18 cellular contexts compared by ENCODE assay signal in the genomic region with DNA sequence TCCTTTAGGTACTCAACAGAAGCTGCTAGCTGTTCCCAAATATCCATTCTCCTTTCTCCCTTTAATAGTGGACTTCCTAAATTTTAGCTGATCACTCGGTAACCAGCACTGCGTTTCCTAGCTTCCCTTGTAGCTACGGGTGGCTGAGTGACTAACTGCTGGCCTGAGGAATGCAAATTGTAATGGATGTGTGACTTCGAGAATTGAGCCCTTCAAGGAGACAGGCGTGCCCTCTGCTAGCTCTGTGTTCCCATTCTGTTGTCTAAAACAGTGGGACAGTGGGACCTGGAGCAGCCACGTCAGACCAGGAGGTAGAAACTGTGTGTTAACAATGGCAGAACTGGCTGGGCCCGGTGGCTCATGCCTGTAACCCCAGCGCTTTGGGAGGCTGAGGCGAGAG. TPM values are rescaled to one million over a fixed set of nuclear protein-coding genes. Genes with fewer than 3 reads are reported as not detected.
DNase-seq lines count a peak whose midpoint lies in the region; ATAC-seq and TF ChIP-seq lines count a peak whose summit lies in the region.
"Had no signal": no experiment of that assay in that cellular context is flagged by ENCODE, and none has a peak within 500 bp of the region (broad histone marks: within the 10 kb centered on the region; RNA-seq: fewer than 3 reads in every experiment).

No MANE protein-coding gene starts in this region.

- 0 out of 2 replicates have a peak overlapping the region, but pooled peaks have one; percentile 9 for H2AFZ ChIP-seq in OCI-LY7 (ENCODE audit: low read length)
- peak overlapping the region; percentile 63 for H2AFZ ChIP-seq in neural progenitor cell (replicated peaks)

- H3K9me3 Mint-ChIP-seq in central memory CD8-positive, alpha-beta T cell = peaks cover 5% of the 10 kb centered on the region
- H3K9me3 Mint-ChIP-seq in neural progenitor cell = no peaks in the 10 kb centered on the region
- H3K9me3 Mint-ChIP-seq: CD8-positive, alpha-beta memory T cell had no signal

- no peak overlapping the region for H3K9ac ChIP-seq in neural progenitor cell
- H3K9ac ChIP-seq: BLaER1 had no signal

- H3K4me3 ChIP-seq in OCI-LY7 (ENCODE audit: low read depth, low read length, poor library complexity, severe bottlenecking) = no peak overlapping the region
- H3K4me3 ChIP-seq in neural progenitor cell = no peak overlapping the region
- H3K4me3 ChIP-seq: A549, BLaER1, K562 had no signal

- H3K36me3 ChIP-seq in OCI-LY7 (ENCODE audit: insufficient read depth, low read length) (no peaks in the 10 kb centered on the region), neural progenitor cell (no peaks in the 10 kb centered on the region)
- H3K36me3 ChIP-seq: BLaER1 had no signal

- H3K9me3 ChIP-seq in OCI-LY7 (ENCODE audit: low read length) (no peaks in the 10 kb centered on the region), neural progenitor cell (ENCODE audit: low read depth) (no peaks in the 10 kb centered on the region)
- H3K9me3 ChIP-seq: A549, BLaER1, Caco-2 had no signal

- intact Hi-C loops in OCI-LY7 (cut with micrococcal nuclease; ENCODE audit: unreplicated experiment) = loop anchor here (2.0 kb wide), 1 partner anchor 71 kb away; no protein-coding TSS in a partner anchor

- no peak for ATAC-seq in central memory CD8-positive, alpha-beta T cell (replicated peaks; ENCODE audit: extremely low read depth, poor library complexity, severe bottlenecking)
- no peak for ATAC-seq in GM19351 (IDR thresholded peaks at IDR 0.05; ENCODE audit: unreplicated experiment)
- ATAC-seq: A549, HCT116, K562 had no signal

- H3K27me3 Mint-ChIP-seq in central memory CD8-positive, alpha-beta T cell = no peaks in the 10 kb centered on the region
- peaks cover 4% of the 10 kb centered on the region for H3K27me3 Mint-ChIP-seq in neural progenitor cell (ENCODE audit: insufficient read depth, low read depth)
- H3K27me3 Mint-ChIP-seq: CD8-positive, alpha-beta memory T cell had no signal

- H3K9me2 ChIP-seq in OCI-LY7 (ENCODE audit: insufficient read depth, low read length) = no peaks in the 10 kb centered on the region

- no peak overlapping the region for H3K4me3 Mint-ChIP-seq in central memory CD8-positive, alpha-beta T cell
- no peak overlapping the region for H3K4me3 Mint-ChIP-seq in neural progenitor cell
- H3K4me3 Mint-ChIP-seq: CD8-positive, alpha-beta memory T cell had no signal

- no peak overlapping the region for H3K27ac ChIP-seq in OCI-LY7 (ENCODE audit: low read depth, low read length, poor library complexity, severe bottlenecking)
- H3K27ac ChIP-seq in neural progenitor cell = no peak overlapping the region
- H3K27ac ChIP-seq: A549, BLaER1, HL-60 had no signal

- no peaks in the 10 kb centered on the region for H3K27me3 ChIP-seq in neural progenitor cell
- H3K27me3 ChIP-seq: BLaER1 had no signal

- no peaks in the 10 kb centered on the region for H4K20me1 ChIP-seq in OCI-LY7 (ENCODE audit: insufficient read depth, low read length)
- no peaks in the 10 kb centered on the region for H4K20me1 ChIP-seq in neural progenitor cell (ENCODE audit: low read depth)
- H4K20me1 ChIP-seq: BLaER1 had no signal

- H3K4me1 Mint-ChIP-seq in central memory CD8-positive, alpha-beta T cell = peaks cover 21% of the 10 kb centered on the region
- peaks cover 16% of the 10 kb centered on the region for H3K4me1 Mint-ChIP-seq in neural progenitor cell

- peaks cover 15% of the 10 kb centered on the region for H3K36me3 Mint-ChIP-seq in central memory CD8-positive, alpha-beta T cell (ENCODE audit: insufficient read depth)
- no peaks in the 10 kb centered on the region for H3K36me3 Mint-ChIP-seq in neural progenitor cell

- H3K79me2 ChIP-seq in OCI-LY7 (ENCODE audit: insufficient read depth, low read depth, low read length) (no peaks in the 10 kb centered on the region), neural progenitor cell (ENCODE audit: low read depth) (no peaks in the 10 kb centered on the region)

- POLR2A ChIA-PET in OCI-LY7 (lab: Charles Lee) = interaction anchor here (1.0 kb wide), 1 partner anchor 14 kb away, joined by 4 read pairs; no protein-coding TSS in a partner anchor

- H3K4me1 ChIP-seq in OCI-LY7 (ENCODE audit: insufficient read depth, low read length, poor library complexity, severe bottlenecking) (no peaks in the 10 kb centered on the region), neural progenitor cell (peaks cover 5% of the 10 kb centered on the region)
- H3K4me1 ChIP-seq: A549, BLaER1, Caco-2 had no signal

- peak overlapping the region; percentile 29 for H3K27ac Mint-ChIP-seq in central memory CD8-positive, alpha-beta T cell (ENCODE audit: low read depth)
- no peak overlapping the region for H3K27ac Mint-ChIP-seq in neural progenitor cell

- DNase-seq in OCI-LY7 (ENCODE audit: low spot score) (no peak), iPS-NIHi7 (ENCODE audit: extremely low spot score) (peak; percentile 28), neural progenitor cell (ENCODE audit: low spot score) (peak; percentile 9), NCI-H2029 (lab: John Stamatoyannopoulos, UW) (no peak), DMS79 treated with DMSO at 0.1 percent for 48 hours (lab: John Stamatoyannopoulos, UW) (no peak), DMS 273 (lab: John Stamatoyannopoulos, UW; ENCODE audit: unreplicated experiment) (no peak)
- no peak for DNase-seq in central memory CD8-positive, alpha-beta T cell (ENCODE audit: low spot score in 2 of 2)
- DNase-seq: Caco-2; CD8-positive, alpha-beta memory T cell; DMS53 had no signal

- CTCF ChIA-PET in OCI-LY7 (lab: Charles Lee; ENCODE audit: unreplicated experiment) = no interaction called here

- no peaks in the 10 kb centered on the region for H3F3A ChIP-seq in neural progenitor cell (ENCODE audit: low read depth)

- no TSS peak for BruUV-seq in OCI-LY7 (replicated peaks; lab: Mats Ljungman, UMichigan)

- TF ChIP-seq CTCF in OCI-LY7 (conservative IDR thresholded peaks at IDR 0.05; ENCODE audit: low read length) (no peak), neural progenitor cell (IDR thresholded peaks at IDR 0.05) (no peak)

- H3K4me2 ChIP-seq in OCI-LY7 (ENCODE audit: low read length) = no peak overlapping the region
- H3K4me2 ChIP-seq in neural progenitor cell = no peak overlapping the region
- H3K4me2 ChIP-seq: A549, BLaER1 had no signal

RNA-seq across cellular contexts. Expression of gene SCML4, which starts 56.5 kb away (rescaled TPM):
- total RNA-seq in OCI-LY7 (2014; rRNA removed; shearing (Covaris generic)) = 0.77 and 1.5 TPM in 2 replicates
- total RNA-seq in OCI-LY7 (2022) (1.7 and 3.0 TPM in 2 replicates), neural progenitor cell (ENCODE audit: low replicate concordance) (not detected in 2 replicates)
- total RNA-seq: Daoy, H4 had no signal

Comparison
In these comparisons a context has a peak if more than half of its experiments do, and no peak if none do; other contexts are left out.
1. DNase-seq: peak in iPS-NIHi7 (single experiment) and neural progenitor cell (single experiment); none in OCI-LY7 (single experiment), central memory CD8-positive, alpha-beta T cell (0 of 2), NCI-H2029 (single experiment), DMS79 treated with DMSO at 0.1 percent for 48 hours (single experiment) and DMS 273 (single experiment).